In genomic region chr11:84855846-84856245, GRCh38 we compare ENCODE assay signal across 18 cellular contexts.
DNase-seq lines count a peak whose midpoint lies in the region; ATAC-seq and TF ChIP-seq lines count a peak whose summit lies in the region.
"Had no signal": no experiment of that assay in that cellular context is flagged by ENCODE, and none has a peak within 500 bp of the region (broad histone marks: within the 10 kb centered on the region; RNA-seq: fewer than 3 reads in every experiment).

No MANE protein-coding gene starts in this region.

- H3K4me3 ChIP-seq in PC-9 (no peak overlapping the region), epithelial cell of proximal tubule (ENCODE audit: low read depth, low read length) (no peak overlapping the region), mesendoderm (ENCODE audit: low read length) (no peak overlapping the region), aorta (ENCODE audit: low read length in 2 of 2) (no peak overlapping the region)
- H3K4me3 ChIP-seq: gastrocnemius medialis, suprapubic skin had no signal

- no peak overlapping the region for H3K23ac ChIP-seq in mesendoderm (ENCODE audit: low read length)

- whole genome bisulfite sequencing in mesendoderm (ENCODE audit: extremely low coverage, insufficient coverage, low lambda C conversion rate), result no CpG with 5 or more reads among the region's 3 CpGs
- WGBS in aorta, 2 donors, result 84% methylated on average over 3 of the region's 3 CpGs

- no peak overlapping the region for H3K56ac ChIP-seq in mesendoderm (ENCODE audit: low read length)

- H4K20me1 ChIP-seq in PC-9 (ENCODE audit: insufficient read depth), result no peaks in the 10 kb centered on the region

- CTCF ChIA-PET in PC-9 (lab: Charles Lee), result no interaction called here

- ATAC-seq in HG03439 (IDR thresholded peaks at IDR 0.05; ENCODE audit: unreplicated experiment) (no peak), aorta (ENCODE audit: low FRiP score) (no peak), HG03521 (IDR thresholded peaks at IDR 0.05; ENCODE audit: unreplicated experiment) (no peak), HG03139 (IDR thresholded peaks at IDR 0.05; ENCODE audit: unreplicated experiment) (no peak)
- ATAC-seq: activated T-cell treated with anti-CD3 and anti-CD28 coated beads, Interleukin-2, amount 50 U/mL, for 4 hours; gastrocnemius medialis had no signal

- H3K4me2 ChIP-seq in PC-9 (peak overlapping the region; percentile 15; the same call in 1 of the 2 replicates), mesendoderm (ENCODE audit: low read length) (no peak overlapping the region)

- H3K27me3 ChIP-seq in PC-9 (ENCODE audit: insufficient read depth, low read depth) (no peaks in the 10 kb centered on the region), mesendoderm (ENCODE audit: insufficient read depth, low read length, poor library complexity) (no peaks in the 10 kb centered on the region), aorta (ENCODE audit: control insufficient read depth in 1 of 2, insufficient read depth in 2 of 2, low read length in 1 of 2) (no peaks in the 10 kb centered on the region)
- H3K27me3 ChIP-seq: gastrocnemius medialis, suprapubic skin had no signal

- DNase-seq in AG20443 (ENCODE audit: low spot score) (peak; percentile 65), PC-9 (peak in 1 of 2 experiments; percentile 45), epithelial cell of proximal tubule (ENCODE audit: low read depth) (peak; percentile 50), mesendoderm (peak; percentile 67), aorta (no peak)
- DNase-seq: activated CD4-positive, alpha-beta T cell treated with anti-CD3 and anti-CD28 coated beads, Interleukin-2, amount 50 U/mL, for 4 hours; activated T-cell treated with anti-CD3 and anti-CD28 coated beads, Interleukin-2, amount 50 U/mL, for 4 hours; dermis blood vessel endothelial cell; DND-41; gastrocnemius medialis; H7; immature natural killer cell; stimulated activated CD4-positive, alpha-beta T cell treated with anti-CD3 and anti-CD28 coated beads, Interleukin-15, amount 100 ng/mL, for 24 hours had no signal

- no peaks in the 10 kb centered on the region for H3K79me2 ChIP-seq in PC-9 (ENCODE audit: low read depth)
- H3K79me2 ChIP-seq in mesendoderm (ENCODE audit: control insufficient read depth, insufficient read depth, low read length), result no peaks in the 10 kb centered on the region

- peak overlapping the region; percentile 28; the same call in 1 of the 2 replicates for H3K27ac ChIP-seq in PC-9
- H3K27ac ChIP-seq in mesendoderm (ENCODE audit: low read depth, low read length), result no peak overlapping the region
- H3K27ac ChIP-seq in aorta (ENCODE audit: low read depth in 1 of 2, low read length in 2 of 2), result no peak overlapping the region
- H3K27ac ChIP-seq: gastrocnemius medialis, HL-60, suprapubic skin had no signal

- H2AK5ac ChIP-seq in mesendoderm (ENCODE audit: low read length), result no peak overlapping the region

- H2BK120ac ChIP-seq in mesendoderm (ENCODE audit: low read depth, low read length), result no peak overlapping the region

- H3F3A ChIP-seq in PC-9 (ENCODE audit: insufficient read depth, low read depth), result no peaks in the 10 kb centered on the region

- no peak overlapping the region for H3K4ac ChIP-seq in mesendoderm (ENCODE audit: low read depth, low read length)

- no peak overlapping the region for H2BK15ac ChIP-seq in mesendoderm (replicated peaks; ENCODE audit: low read depth)

- H4K8ac ChIP-seq in mesendoderm (ENCODE audit: low read depth, low read length), result no peak overlapping the region

- H3K4me1 ChIP-seq in PC-9 (replicated peaks; ENCODE audit: insufficient read depth) (peaks cover 27% of the 10 kb centered on the region), mesendoderm (ENCODE audit: control insufficient read depth, low read depth, low read length) (no peaks in the 10 kb centered on the region), aorta (ENCODE audit: control insufficient read depth in 1 of 2, insufficient read depth in 2 of 2, low read length in 2 of 2) (no peaks in the 10 kb centered on the region)
- H3K4me1 ChIP-seq: gastrocnemius medialis, suprapubic skin had no signal

- H3K9me3 ChIP-seq in PC-9 (ENCODE audit: insufficient read depth, low read depth), result no peaks in the 10 kb centered on the region
- H3K9me3 ChIP-seq in aorta (ENCODE audit: control insufficient read depth, low read length), result no peaks in the 10 kb centered on the region
- H3K9me3 ChIP-seq: gastrocnemius medialis, suprapubic skin had no signal

- no peaks in the 10 kb centered on the region for H3K9me2 ChIP-seq in PC-9 (ENCODE audit: insufficient read depth)

- no peak overlapping the region for H4K5ac ChIP-seq in mesendoderm (ENCODE audit: low read length)

- no peaks in the 10 kb centered on the region for H3K79me1 ChIP-seq in mesendoderm (ENCODE audit: low read length)

- no peaks in the 10 kb centered on the region for H3K36me3 ChIP-seq in PC-9 (ENCODE audit: low read depth)
- no peaks in the 10 kb centered on the region for H3K36me3 ChIP-seq in mesendoderm (ENCODE audit: control insufficient read depth, insufficient read depth, low read length)
- no peaks in the 10 kb centered on the region for H3K36me3 ChIP-seq in aorta (ENCODE audit: control insufficient read depth in 1 of 2, insufficient read depth in 2 of 2, low read length in 1 of 2)
- H3K36me3 ChIP-seq: gastrocnemius medialis, suprapubic skin had no signal

- POLR2A ChIA-PET in PC-9 (lab: Charles Lee; ENCODE audit: unreplicated experiment), result no interaction called here

- no peak overlapping the region for H2BK5ac ChIP-seq in mesendoderm (ENCODE audit: low read length)

- H3K9ac ChIP-seq in mesendoderm (ENCODE audit: low read length), result no peak overlapping the region

- intact Hi-C loops in PC-9 (cut with micrococcal nuclease; ENCODE audit: unreplicated experiment) (no loop called here), aorta (cut with DNase I) (no loop called here)

- TF ChIP-seq CTCF in PC-9 (conservative IDR thresholded peaks at IDR 0.05) (no peak), epithelial cell of proximal tubule (conservative IDR thresholded peaks at IDR 0.05; ENCODE audit: low read depth, low read length) (no peak)

- no peak overlapping the region for H2AFZ ChIP-seq in PC-9

- no TSS peak for BruUV-seq in PC-9 (replicated peaks; lab: Mats Ljungman, UMichigan)

- no peak overlapping the region for H3K18ac ChIP-seq in mesendoderm (ENCODE audit: low read length)

Comparison
In these comparisons a context has a peak if more than half of its experiments do, and no peak if none do; other contexts are left out.
1. DNase-seq: peak in AG20443 (single experiment), epithelial cell of proximal tubule (single experiment) and mesendoderm (single experiment); none in aorta (0 of 2).